In the genomic region with DNA sequence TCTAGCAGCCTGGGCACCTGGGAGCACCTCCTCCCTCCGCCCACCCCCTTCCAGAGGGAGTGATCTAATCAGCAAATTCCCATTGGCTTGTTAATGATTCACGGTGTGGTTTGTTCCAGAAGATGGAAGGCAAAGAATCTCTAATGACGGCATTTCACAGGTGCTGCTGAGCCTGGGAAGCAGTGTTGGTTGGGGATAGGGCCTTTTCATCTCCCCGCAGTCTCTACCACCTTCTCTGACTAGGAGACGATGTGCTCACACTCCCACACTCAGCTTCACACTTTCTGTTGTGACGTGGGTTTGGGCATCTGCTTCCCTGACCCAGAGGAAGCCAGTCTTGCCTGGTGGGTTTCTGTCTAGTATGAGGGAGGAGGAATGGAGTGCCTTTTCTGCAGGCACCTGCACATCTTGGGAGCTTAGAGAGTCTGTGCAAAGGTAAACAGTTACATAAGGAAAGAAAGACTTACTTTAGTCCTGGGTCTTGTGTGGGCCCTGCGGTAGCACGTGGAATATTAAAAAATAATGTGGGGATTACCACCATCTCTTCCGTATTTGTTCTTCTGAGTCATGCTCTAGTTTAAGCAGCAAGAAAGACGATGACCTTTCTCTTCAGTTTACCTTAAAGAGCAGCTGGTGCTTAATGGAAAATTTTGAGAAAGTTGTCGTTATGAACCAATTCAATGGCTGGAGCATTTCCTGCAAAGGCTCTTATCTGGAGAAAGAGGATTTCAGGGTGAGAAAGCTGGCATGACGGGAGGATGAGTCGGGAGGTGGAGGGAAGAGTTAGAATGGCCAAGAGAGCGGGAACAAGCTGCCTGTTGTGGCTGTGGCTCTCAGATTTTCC, we compare ENCODE assay signal across 13 cellular contexts.
DNase-seq lines count a peak whose midpoint lies in the region; ATAC-seq and TF ChIP-seq lines count a peak whose summit lies in the region.
"Had no signal": no experiment of that assay in that cellular context is flagged by ENCODE, and none has a peak within 500 bp of the region (broad histone marks: within the 10 kb centered on the region; RNA-seq: fewer than 3 reads in every experiment).

No MANE protein-coding gene starts in this region.

- peaks cover 3% of the 10 kb centered on the region for H3K9me3 Mint-ChIP-seq in Calu3 (ENCODE audit: low read depth, unreplicated experiment)
- no peaks in the 10 kb centered on the region for H3K9me3 Mint-ChIP-seq in chondrocyte (ENCODE audit: low read depth)
- H3K9me3 Mint-ChIP-seq: activated T-helper 2 cell treated with anti-CD3 and anti-CD28 coated beads, Interferon-gamma antibody, Interleukin-2, Interleukin-4, amounts not matched to agents 10 μg/mL and 5 μg/mL and 100 μg/mL, durations not matched to agents 14 hours and 24 hours and 36 hours; central memory CD8-positive, alpha-beta T cell had no signal

- H3K27me3 Mint-ChIP-seq in Calu3 (ENCODE audit: unreplicated experiment) (no peaks in the 10 kb centered on the region), chondrocyte (ENCODE audit: low read depth) (no peaks in the 10 kb centered on the region)

- intact Hi-C loops in Calu3 (cut with micrococcal nuclease; ENCODE audit: unreplicated experiment), result loop anchor here (1.0 to 5.0 kb wide), 3 partner anchors 36 to 70 kb away; no protein-coding TSS in a partner anchor

- H3K27ac Mint-ChIP-seq in Calu3 (ENCODE audit: unreplicated experiment), result peak overlapping the region; percentile 98
- peak overlapping the region; percentile 82 for H3K27ac Mint-ChIP-seq in chondrocyte (ENCODE audit: unreplicated experiment)
- H3K27ac Mint-ChIP-seq: activated T-helper 2 cell treated with anti-CD3 and anti-CD28 coated beads, Interferon-gamma antibody, Interleukin-2, Interleukin-4, amounts not matched to agents 10 μg/mL and 5 μg/mL and 100 μg/mL, durations not matched to agents 14 hours and 24 hours and 36 hours had no signal

- CTCF ChIA-PET in Calu3 (lab: Charles Lee), result interaction anchor here (1.0 kb wide), 1 partner anchor 37 kb away, joined by 3 read pairs; no protein-coding TSS in a partner anchor

- TF ChIP-seq CTCF in Calu3 (IDR thresholded peaks at IDR 0.05; ENCODE audit: unreplicated experiment) (no peak), chondrocyte (IDR thresholded peaks at IDR 0.05) (no peak), omental fat pad (IDR thresholded peaks at IDR 0.05) (no peak)

- peak; percentile 74 for DNase-seq in Calu3
- peak; percentile 46 for DNase-seq in LoVo (ENCODE audit: low spot score)
- no peak for DNase-seq in chondrocyte (ENCODE audit: low spot score)
- peak; percentile 34 for DNase-seq in occipital lobe (lab: John Stamatoyannopoulos, UW)
- DNase-seq in omental fat pad (ENCODE audit: low spot score), result no peak
- no peak for DNase-seq in NCI-H774 (lab: John Stamatoyannopoulos, UW)
- DNase-seq in DMS114 treated with DMSO at 0.1 percent for 48 hours (lab: John Stamatoyannopoulos, UW; ENCODE audit: unreplicated experiment), result no peak
- DNase-seq: activated CD4-positive, alpha-beta T cell treated with anti-CD3 and anti-CD28 coated beads for 1 hour; DMS79; left ventricle myocardium superior had no signal

- H3K4me3 Mint-ChIP-seq in Calu3 (ENCODE audit: low read depth, unreplicated experiment), result peak overlapping the region; percentile 57
- no peak overlapping the region for H3K4me3 Mint-ChIP-seq in chondrocyte (ENCODE audit: unreplicated experiment)
- H3K4me3 Mint-ChIP-seq: central memory CD8-positive, alpha-beta T cell had no signal

- peaks cover 8% of the 10 kb centered on the region for H3K36me3 Mint-ChIP-seq in Calu3 (ENCODE audit: insufficient read depth, unreplicated experiment)
- H3K36me3 Mint-ChIP-seq in chondrocyte (ENCODE audit: low read depth), result no peaks in the 10 kb centered on the region

- BruUV-seq in Calu3 (replicated peaks; lab: Mats Ljungman, UMichigan), result no TSS peak

- H3K4me1 Mint-ChIP-seq in Calu3 (ENCODE audit: low read depth, unreplicated experiment), result peaks cover 62% of the 10 kb centered on the region
- H3K4me1 Mint-ChIP-seq in chondrocyte (ENCODE audit: low read depth), result peaks cover 24% of the 10 kb centered on the region
- H3K4me1 Mint-ChIP-seq: central memory CD8-positive, alpha-beta T cell had no signal

- no peak for ATAC-seq in omental fat pad (ENCODE audit: low FRiP score)
- ATAC-seq in HG03520 (IDR thresholded peaks at IDR 0.05; ENCODE audit: unreplicated experiment), result no peak

Comparison
In these comparisons a context has a peak if more than half of its experiments do, and no peak if none do; other contexts are left out.
1. DNase-seq: peak in Calu3 (single experiment), LoVo (single experiment) and occipital lobe (single experiment); none in chondrocyte (single experiment), omental fat pad (single experiment), NCI-H774 (single experiment) and DMS114 treated with DMSO at 0.1 percent for 48 hours (single experiment).